Comparison of ENCODE assay signal across 8 cellular contexts in the genomic region with DNA sequence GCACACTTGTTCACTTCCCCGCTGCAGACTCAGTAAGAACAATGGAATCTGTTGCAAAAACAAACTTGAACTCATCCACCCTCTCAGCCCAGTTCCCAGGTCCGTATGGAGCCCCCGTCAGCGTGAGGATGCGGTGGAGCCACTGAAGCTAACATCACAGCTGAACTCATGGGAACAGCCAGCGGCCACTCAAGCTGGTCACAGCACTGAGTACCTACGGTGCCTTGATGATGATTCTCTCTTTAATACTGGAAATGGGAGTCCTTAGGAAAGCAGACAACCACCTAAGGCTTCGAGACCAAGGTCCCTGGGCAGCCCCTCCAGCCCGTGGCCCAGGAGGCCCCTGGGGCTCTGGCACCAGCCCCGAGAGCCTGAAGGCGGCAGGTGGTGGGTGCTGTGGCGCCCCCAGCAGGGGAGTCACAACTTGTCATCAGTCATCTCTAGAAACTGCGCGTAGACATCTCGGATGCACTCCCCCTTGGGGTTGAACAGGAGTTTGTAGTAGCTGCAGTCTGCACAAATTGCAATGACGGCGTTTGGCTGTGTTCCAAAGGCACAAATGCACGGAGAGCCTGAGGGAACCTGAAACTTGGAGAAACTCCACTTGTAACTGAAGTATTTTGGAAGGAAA. TPM values are rescaled to one million over a fixed set of nuclear protein-coding genes. Genes with fewer than 3 reads are reported as not detected.
DNase-seq lines count a peak whose midpoint lies in the region; ATAC-seq and TF ChIP-seq lines count a peak whose summit lies in the region.

No MANE protein-coding gene starts in this region.

- H3K9me3 ChIP-seq in fibroblast of lung (ENCODE audit: control insufficient read depth, insufficient read depth, low read depth, low read length) = no peaks in the 10 kb centered on the region
- H3K9me3 ChIP-seq in psoas muscle = no peaks in the 10 kb centered on the region

- intact Hi-C loops in psoas muscle (cut with DNase I) = no loop called here

- CTCF ChIA-PET in activated CD4-positive, alpha-beta memory T cell treated with anti-CD3 and anti-CD28 coated beads, Interleukin-2, amount 10 ng/mL, durations not matched to agents 7 days and 5 days (lab: Charles Lee) = interaction anchor here (0.6 to 1.8 kb wide), 5 partner anchors 8 to 413 kb away, joined by 3 to 5 read pairs (median 4); partner anchors contain the start of genes LRRC37B and RHOT1

- H3K4me3 ChIP-seq in fibroblast of lung (replicated peaks in 1 of 4; ENCODE audit: control extremely low read depth in 1 of 4, insufficient read depth in 1 of 4, low read depth in 3 of 4, low read length in 4 of 4) = no peak overlapping the region
- H3K4me3 ChIP-seq in psoas muscle = peak overlapping the region; percentile 9

- H3K27ac ChIP-seq in fibroblast of lung (ENCODE audit: insufficient read depth, low read length) = no peak overlapping the region
- no peak overlapping the region for H3K27ac ChIP-seq in psoas muscle

- TF ChIP-seq CTCF in fibroblast of lung (conservative IDR thresholded peaks at IDR 0.05 in 1 of 2, IDR thresholded peaks at IDR 0.05 in 1 of 2; ENCODE audit: low read depth in 1 of 2, low read length in 2 of 2) (peak; percentile 27 to 37), psoas muscle (IDR thresholded peaks at IDR 0.05) (no peak)

- H3K36me3 Mint-ChIP-seq in activated CD4-positive, alpha-beta memory T cell treated with anti-CD3 and anti-CD28 coated beads, Interleukin-2, amount 10 ng/mL, durations not matched to agents 7 days and 5 days (ENCODE audit: low read depth) = no peaks in the 10 kb centered on the region

- H3K27me3 ChIP-seq in fibroblast of lung (ENCODE audit: control insufficient read depth, insufficient read depth, low read length) (no peaks in the 10 kb centered on the region), psoas muscle (ENCODE audit: insufficient read depth in 3 of 3, low read length in 2 of 3) (no peaks in the 10 kb centered on the region)

- POLR2A ChIA-PET in activated CD4-positive, alpha-beta memory T cell treated with anti-CD3 and anti-CD28 coated beads, Interleukin-2, amount 10 ng/mL, durations not matched to agents 7 days and 5 days (lab: Charles Lee) = no interaction called here

- H3K9ac ChIP-seq in fibroblast of lung (ENCODE audit: insufficient read depth, low read length) = no peak overlapping the region

- H2AFZ ChIP-seq in fibroblast of lung (ENCODE audit: low read length) = no peak overlapping the region

- H3K36me3 ChIP-seq in fibroblast of lung (ENCODE audit: control insufficient read depth, insufficient read depth, low read length) = no peaks in the 10 kb centered on the region
- H3K36me3 ChIP-seq in psoas muscle (ENCODE audit: insufficient read depth in 1 of 2, low read depth in 1 of 2) = no peaks in the 10 kb centered on the region

- no peak overlapping the region for H3K4me3 Mint-ChIP-seq in activated CD4-positive, alpha-beta memory T cell treated with anti-CD3 and anti-CD28 coated beads, Interleukin-2, amount 10 ng/mL, durations not matched to agents 7 days and 5 days

- peaks cover 15% of the 10 kb centered on the region for H3K4me1 Mint-ChIP-seq in activated CD4-positive, alpha-beta memory T cell treated with anti-CD3 and anti-CD28 coated beads, Interleukin-2, amount 10 ng/mL, durations not matched to agents 7 days and 5 days

- no peaks in the 10 kb centered on the region for H3K9me3 Mint-ChIP-seq in activated CD4-positive, alpha-beta memory T cell treated with anti-CD3 and anti-CD28 coated beads, Interleukin-2, amount 10 ng/mL, durations not matched to agents 7 days and 5 days

- no peak overlapping the region for H3K27ac Mint-ChIP-seq in activated CD4-positive, alpha-beta memory T cell treated with anti-CD3 and anti-CD28 coated beads, Interleukin-2, amount 10 ng/mL, durations not matched to agents 7 days and 5 days

- H4K20me1 ChIP-seq in fibroblast of lung (ENCODE audit: control insufficient read depth, extremely low read depth, insufficient read depth, low read length) = no peaks in the 10 kb centered on the region

- H3K4me1 ChIP-seq in fibroblast of lung (ENCODE audit: control insufficient read depth, extremely low read depth, insufficient read depth, low read length) (no peaks in the 10 kb centered on the region), psoas muscle (peaks cover 4% of the 10 kb centered on the region)

- DNase-seq in DMS53 (lab: John Stamatoyannopoulos, UW) = peak; percentile 57
- peak; percentile 35 for DNase-seq in MV-4-11 (lab: John Stamatoyannopoulos, UW)
- peak; percentile 57 for DNase-seq in activated CD4-positive, alpha-beta memory T cell treated with anti-CD3 and anti-CD28 coated beads, Interleukin-2, amount 10 ng/mL, durations not matched to agents 7 days and 5 days
- DNase-seq in fibroblast of lung (ENCODE audit: low read depth in 2 of 2) = peak; percentile 53 to 70
- peak; percentile 45 to 72 for DNase-seq in psoas muscle
- no peak for DNase-seq in AG08395 (ENCODE audit: low spot score)

- peaks cover 4% of the 10 kb centered on the region for H3K27me3 Mint-ChIP-seq in activated CD4-positive, alpha-beta memory T cell treated with anti-CD3 and anti-CD28 coated beads, Interleukin-2, amount 10 ng/mL, durations not matched to agents 7 days and 5 days

- H3K79me2 ChIP-seq in fibroblast of lung (ENCODE audit: control insufficient read depth, insufficient read depth, low read length) = no peaks in the 10 kb centered on the region

- ATAC-seq in psoas muscle (peak in 1 of 4 donors; percentile 40), GM19023 (IDR thresholded peaks at IDR 0.05; ENCODE audit: unreplicated experiment) (no peak), HG03135 (IDR thresholded peaks at IDR 0.05; ENCODE audit: unreplicated experiment) (no peak)

- WGBS in psoas muscle, 3 donors = 23 to 27% (median 25%) methylated on average over 18 of the region's 18 CpGs

- peak overlapping the region; percentile 11 for H3K4me2 ChIP-seq in fibroblast of lung (ENCODE audit: extremely low read depth, insufficient read depth, low read length)

RNA-seq across cellular contexts. Expression of gene RHOT1, which starts 31.0 kb away (rescaled TPM):
- total RNA-seq in activated CD4-positive, alpha-beta memory T cell treated with anti-CD3 and anti-CD28 coated beads, Interleukin-2, amount 10 ng/mL, durations not matched to agents 7 days and 5 days = 10 to 100 TPM; 26.0 to 26.4 TPM
- 44.7 and 58.8 TPM in 2 replicates for total RNA-seq in fibroblast of lung
- 41.3 and 45.6 TPM in 2 replicates for polyA plus RNA-seq in fibroblast of lung
- polyA plus RNA-seq in fibroblast of lung (2012) = 19.2 and 20.2 TPM in 2 replicates
- 7.0 and 17.9 TPM in 2 replicates for polyA minus RNA-seq in fibroblast of lung (ENCODE audit: low replicate concordance)
- 10 to 100 TPM; 22.9 to 41.0 (median 35.1) TPM for total RNA-seq in psoas muscle
- 10 to 100 TPM; 26.4 to 32.0 (median 30.1) TPM for polyA plus RNA-seq in psoas muscle
